Comparison of ENCODE assay signal across 9 cellular contexts in the genomic region with DNA sequence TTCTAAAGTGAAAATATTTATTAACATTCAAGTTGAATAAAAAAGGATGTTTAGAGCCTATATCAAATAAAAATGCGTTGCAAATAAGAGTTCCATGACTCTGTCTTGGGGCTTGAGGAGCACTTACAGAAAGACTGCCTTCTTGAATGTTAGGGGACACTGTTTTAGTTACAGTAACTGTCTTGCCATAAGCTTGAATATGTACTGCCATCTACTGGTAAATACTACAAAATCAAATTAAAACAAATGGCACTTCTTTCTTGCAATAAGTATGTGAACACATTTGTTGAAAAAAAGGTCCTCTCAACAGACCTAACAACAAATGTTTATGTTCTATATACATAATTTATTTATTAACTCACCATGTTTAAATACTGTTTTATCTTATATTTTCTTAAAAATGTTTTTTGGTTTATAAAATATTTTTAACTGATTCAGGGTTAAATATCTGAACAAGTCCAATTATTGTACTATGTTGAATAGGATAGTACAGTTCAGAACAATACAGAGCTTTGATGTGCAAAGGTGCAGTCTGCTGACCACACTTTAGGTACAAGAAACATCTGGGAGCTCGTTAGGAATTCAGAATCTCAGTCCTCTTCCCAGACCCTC.
A peak's percentile ranks its signal among the peaks of the same experiment; 100 is the strongest.
DNase-seq lines count a peak whose midpoint lies in the region; ATAC-seq and TF ChIP-seq lines count a peak whose summit lies in the region.
"Had no signal": no experiment of that assay in that cellular context is flagged by ENCODE, and none has a peak within 500 bp of the region (broad histone marks: within the 10 kb centered on the region; RNA-seq: fewer than 3 reads in every experiment).

No MANE protein-coding gene starts in this region.

- H3K9ac ChIP-seq in KMS-11 = no peak overlapping the region

- no peaks in the 10 kb centered on the region for H3F3A ChIP-seq in PC-9 (ENCODE audit: insufficient read depth, low read depth)

- H3K4me3 ChIP-seq in KMS-11 (IDR thresholded peaks at IDR 0.05; ENCODE audit: insufficient read depth, low read depth, low read length) = no peak overlapping the region
- H3K4me3 ChIP-seq in PC-9 = no peak overlapping the region
- no peak overlapping the region for H3K4me3 ChIP-seq in fibroblast of pulmonary artery (replicated peaks; ENCODE audit: low read depth, low read length)
- no peak overlapping the region for H3K4me3 ChIP-seq in testis
- H3K4me3 ChIP-seq: HAP-1 had no signal

- peak; percentile 30 for DNase-seq in AG20443 (ENCODE audit: low spot score)
- DNase-seq in PC-9 = peak in 1 of 2 experiments; percentile 44
- DNase-seq in fibroblast of pulmonary artery (ENCODE audit: low read depth) = peak; percentile 54
- DNase-seq in testis = no peak
- DNase-seq in cortex of kidney (lab: John Stamatoyannopoulos, UW) = no peak
- DNase-seq in sciatic nerve (ENCODE audit: low spot score) = no peak

- no peak overlapping the region for H3K27ac ChIP-seq in KMS-11
- H3K27ac ChIP-seq in PC-9 = no peak overlapping the region
- H3K27ac ChIP-seq in testis = no peak overlapping the region

- TF ChIP-seq CTCF in KMS-11 (conservative IDR thresholded peaks at IDR 0.05; ENCODE audit: low read depth, low read length) (peak; percentile 47), PC-9 (conservative IDR thresholded peaks at IDR 0.05) (peak; percentile 77), fibroblast of pulmonary artery (IDR thresholded peaks at IDR 0.05; ENCODE audit: low read length, missing control alignments) (peak; percentile 44), testis (IDR thresholded peaks at IDR 0.05) (peak in 2 of 3 experiments; percentile 8 to 39)

- H2AFZ ChIP-seq in KMS-11 (ENCODE audit: low read depth) = no peak overlapping the region
- H2AFZ ChIP-seq in PC-9 = no peak overlapping the region

- H3K4me1 ChIP-seq in KMS-11 (ENCODE audit: low read depth, poor library complexity, severe bottlenecking) = no peaks in the 10 kb centered on the region
- H3K4me1 ChIP-seq in PC-9 (replicated peaks; ENCODE audit: insufficient read depth) = no peaks in the 10 kb centered on the region
- H3K4me1 ChIP-seq in testis = no peaks in the 10 kb centered on the region
- H3K4me1 ChIP-seq: HAP-1 had no signal

- intact Hi-C loops in PC-9 (cut with micrococcal nuclease; ENCODE audit: unreplicated experiment) (loop anchor here (5.0 to 10.0 kb wide), 3 partner anchors 154 to 544 kb away; no protein-coding TSS in a partner anchor), testis (cut with DNase I; ENCODE audit: low total_unique reads) (no loop called here), sciatic nerve (cut with DNase I) (no loop called here)

- no peaks in the 10 kb centered on the region for H3K9me2 ChIP-seq in PC-9 (ENCODE audit: insufficient read depth)

- no peaks in the 10 kb centered on the region for H4K20me1 ChIP-seq in KMS-11 (ENCODE audit: insufficient read depth)
- 0 out of 2 replicates have a peak, but pooled peaks cover 4% of the 10 kb centered on the region for H4K20me1 ChIP-seq in PC-9 (ENCODE audit: insufficient read depth)

- H3K27me3 ChIP-seq in KMS-11 (ENCODE audit: insufficient read depth, low read depth) (no peaks in the 10 kb centered on the region), PC-9 (ENCODE audit: insufficient read depth, low read depth) (no peaks in the 10 kb centered on the region), testis (no peaks in the 10 kb centered on the region)

- no peak for TF ChIP-seq POLR2A in testis (IDR thresholded peaks at IDR 0.05)

- H3K4me2 ChIP-seq in KMS-11 = no peak overlapping the region
- H3K4me2 ChIP-seq in PC-9 = no peak overlapping the region

- no TSS peak for BruUV-seq in PC-9 (replicated peaks; lab: Mats Ljungman, UMichigan)

- POLR2A ChIA-PET in PC-9 (lab: Charles Lee; ENCODE audit: unreplicated experiment) = no interaction called here

- no peaks in the 10 kb centered on the region for H3K36me3 ChIP-seq in KMS-11 (ENCODE audit: insufficient read depth)
- no peaks in the 10 kb centered on the region for H3K36me3 ChIP-seq in PC-9 (ENCODE audit: low read depth)
- H3K36me3 ChIP-seq in testis (ENCODE audit: low read depth, missing control alignments) = no peaks in the 10 kb centered on the region
- H3K36me3 ChIP-seq: HAP-1 had no signal

- 19 to 23% methylated on average over 2 of the region's 2 CpGs for WGBS in testis, 2 donors

- H3K79me2 ChIP-seq in KMS-11 (ENCODE audit: insufficient read depth, low read depth) (no peaks in the 10 kb centered on the region), PC-9 (ENCODE audit: low read depth) (no peaks in the 10 kb centered on the region)

- CTCF ChIA-PET in PC-9 (lab: Charles Lee) = no interaction called here

- ATAC-seq in GM18867 (IDR thresholded peaks at IDR 0.05; ENCODE audit: unreplicated experiment) = peak; percentile 82
- ATAC-seq in sciatic nerve = no peak

- H3K9me3 ChIP-seq in PC-9 (ENCODE audit: insufficient read depth, low read depth) = no peaks in the 10 kb centered on the region
- H3K9me3 ChIP-seq in testis = no peaks in the 10 kb centered on the region
- H3K9me3 ChIP-seq: HAP-1 had no signal

Comparison
In these comparisons a context has a peak if more than half of its experiments do, and no peak if none do; other contexts are left out.
1. DNase-seq: peak in AG20443 (single experiment) and fibroblast of pulmonary artery (single experiment); none in testis (single experiment), cortex of kidney (single experiment) and sciatic nerve (single experiment).
2. CTCF ChIP-seq: peak in every context shown above with its lines; median percentile 77 in PC-9; 47 in KMS-11; 44 in fibroblast of pulmonary artery; 24 in testis.